Comparison of ENCODE assay signal across 21 cellular contexts in the genomic region with DNA sequence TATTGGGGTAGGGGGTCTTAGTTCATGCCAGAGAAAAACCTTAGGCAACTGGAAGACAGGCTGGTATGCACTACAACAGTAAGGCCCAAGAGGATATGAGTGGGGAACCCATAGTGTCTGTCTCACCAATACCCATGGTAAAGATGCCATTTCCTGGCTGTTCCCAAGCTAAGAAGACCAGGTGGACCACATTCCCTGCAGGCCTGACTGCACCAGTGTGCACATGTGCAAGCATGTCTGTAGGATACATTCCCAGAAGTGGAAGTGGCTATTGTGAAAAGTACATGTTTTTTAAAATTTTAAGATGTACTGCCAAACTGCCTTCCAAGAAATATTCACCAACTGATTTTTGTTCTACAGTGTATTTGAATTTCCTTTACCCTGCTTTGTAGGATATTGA.
DNase-seq lines count a peak whose midpoint lies in the region; ATAC-seq and TF ChIP-seq lines count a peak whose summit lies in the region.
"Had no signal": no experiment of that assay in that cellular context is flagged by ENCODE, and none has a peak within 500 bp of the region (broad histone marks: within the 10 kb centered on the region; RNA-seq: fewer than 3 reads in every experiment).

No MANE protein-coding gene starts in this region.

- H2AK5ac ChIP-seq in trophoblast cell (ENCODE audit: low read length) = peak overlapping the region; percentile 53

- no peaks in the 10 kb centered on the region for H3K36me3 ChIP-seq in RWPE2 (ENCODE audit: low read depth)
- H3K36me3 ChIP-seq in breast epithelium = no peaks in the 10 kb centered on the region
- H3K36me3 ChIP-seq in trophoblast cell (ENCODE audit: control insufficient read depth in 1 of 2, insufficient read depth in 2 of 2, low read length in 2 of 2) = no peaks in the 10 kb centered on the region
- H3K36me3 ChIP-seq: BE2C had no signal

- H3K4me3 Mint-ChIP-seq in HFFc6 = no peak overlapping the region
- H3K4me3 Mint-ChIP-seq: CD4-positive, CD25-positive, alpha-beta regulatory T cell; CD8-positive, alpha-beta memory T cell; GM23338 had no signal

- ATAC-seq in RWPE2 (ENCODE audit: low read depth) = peak; percentile 76
- ATAC-seq: GM23338, HCT116, HepG2 had no signal

- TF ChIP-seq CTCF in RWPE2 (IDR thresholded peaks at IDR 0.05; ENCODE audit: poor library complexity, severe bottlenecking) (no peak), breast epithelium (IDR thresholded peaks at IDR 0.05) (no peak), HFFc6 (IDR thresholded peaks at IDR 0.05) (no peak), dorsolateral prefrontal cortex (IDR thresholded peaks at IDR 0.05 in 54 of 56, conservative IDR thresholded peaks at IDR 0.05 in 2 of 56; ENCODE audit: low read depth in 1 of 56, partially characterized antibody in 56 of 56) (no peak)

- H3K4me1 Mint-ChIP-seq in HFFc6 (ENCODE audit: low read depth) = no peaks in the 10 kb centered on the region
- H3K4me1 Mint-ChIP-seq: CD4-positive, CD25-positive, alpha-beta regulatory T cell; CD8-positive, alpha-beta memory T cell had no signal

- no peak overlapping the region for H2AFZ ChIP-seq in trophoblast cell (ENCODE audit: insufficient read depth, low read length, poor library complexity)
- H2AFZ ChIP-seq: GM23338 had no signal

- H2BK12ac ChIP-seq in trophoblast cell (ENCODE audit: low read length) = no peak overlapping the region

- DNase-seq in RWPE2 (ENCODE audit: low spot score) (no peak), breast epithelium (ENCODE audit: low spot score in 2 of 2) (peak in 1 of 2 donors; percentile 89), epithelial cell of prostate (ENCODE audit: low read depth, low spot score) (peak; percentile 48), trophoblast cell (peak; percentile 72 to 87), HFFc6 (no peak), NCI-H1092 (lab: John Stamatoyannopoulos, UW) (no peak), dorsolateral prefrontal cortex (no peak)
- no peak for DNase-seq in activated naive CD4-positive, alpha-beta T cell treated with anti-CD3 and anti-CD28 coated beads, Interleukin-2, amount 50 U/mL, for 16 hours
- DNase-seq: ACHN; BE2C; C1 segment of cervical spinal cord; CD4-positive, CD25-positive, alpha-beta regulatory T cell; CD8-positive, alpha-beta memory T cell; COR-L47; DMS 273 treated with DMSO at 0.1 percent for 48 hours; DMS53; DND-41 had no signal

- H3K23ac ChIP-seq in trophoblast cell (ENCODE audit: low read length) = no peak overlapping the region

- no peak overlapping the region for H4K91ac ChIP-seq in trophoblast cell (ENCODE audit: low read depth, low read length)

- no peak overlapping the region for H3K27ac Mint-ChIP-seq in HFFc6
- H3K27ac Mint-ChIP-seq: CD4-positive, CD25-positive, alpha-beta regulatory T cell; CD8-positive, alpha-beta memory T cell; GM23338; IgD-negative memory B cell had no signal

- TF ChIP-seq POLR2A in breast epithelium (IDR thresholded peaks at IDR 0.05) = no peak

- H3K79me1 ChIP-seq in trophoblast cell (ENCODE audit: low read length) = peaks cover 9% of the 10 kb centered on the region

- H3K4ac ChIP-seq in trophoblast cell (ENCODE audit: low read depth, low read length) = no peak overlapping the region

- no peaks in the 10 kb centered on the region for H3K79me2 ChIP-seq in trophoblast cell (ENCODE audit: control insufficient read depth, insufficient read depth, low read length, poor library complexity)

- intact Hi-C loops in breast epithelium (cut with DNase I; ENCODE audit: low total_unique reads) (no loop called here), dorsolateral prefrontal cortex (cut with DNase I) (no loop called here)

- no peaks in the 10 kb centered on the region; the same call in 1 of the 2 replicates for H3K27me3 Mint-ChIP-seq in HFFc6 (ENCODE audit: insufficient read depth)

- H3K9me3 Mint-ChIP-seq in HFFc6 = peaks cover 5% of the 10 kb centered on the region

- H3K27me3 ChIP-seq in RWPE2 (ENCODE audit: insufficient read depth, poor library complexity, severe bottlenecking) (no peaks in the 10 kb centered on the region), breast epithelium (no peaks in the 10 kb centered on the region), trophoblast cell (ENCODE audit: insufficient read depth, low read length) (no peaks in the 10 kb centered on the region), dorsolateral prefrontal cortex (no peaks in the 10 kb centered on the region)
- H3K27me3 ChIP-seq: BE2C had no signal

- no peak overlapping the region for H2BK5ac ChIP-seq in trophoblast cell (ENCODE audit: low read depth, low read length, poor library complexity)

- no peak overlapping the region for H3K18ac ChIP-seq in trophoblast cell (ENCODE audit: low read length)

- no peak overlapping the region for H3K9ac ChIP-seq in trophoblast cell (ENCODE audit: low read length)

- H3K4me3 ChIP-seq in RWPE2 (ENCODE audit: severe bottlenecking) (no peak overlapping the region), breast epithelium (no peak overlapping the region), trophoblast cell (ENCODE audit: low read depth, low read length) (no peak overlapping the region), dorsolateral prefrontal cortex (no peak overlapping the region)
- H3K4me3 ChIP-seq: GM23338 had no signal

- H4K12ac ChIP-seq in trophoblast cell (ENCODE audit: low read depth, low read length) = no peak overlapping the region

- H3K36me3 Mint-ChIP-seq in HFFc6 (ENCODE audit: low read depth) = no peaks in the 10 kb centered on the region
- H3K36me3 Mint-ChIP-seq: CD8-positive, alpha-beta memory T cell; IgD-negative memory B cell had no signal

- H3K4me1 ChIP-seq in RWPE2 (ENCODE audit: insufficient read depth, poor library complexity, severe bottlenecking) (peaks cover 8% of the 10 kb centered on the region), breast epithelium (peaks cover 0 to 6% of the 10 kb centered on the region in 2 donors), trophoblast cell (ENCODE audit: control insufficient read depth in 1 of 2, insufficient read depth in 2 of 2, low read length in 2 of 2) (peaks cover 11 to 18% of the 10 kb centered on the region in 2 experiments)
- H3K4me1 ChIP-seq: BE2C had no signal

- H3K27ac ChIP-seq in RWPE2 (ENCODE audit: poor library complexity, severe bottlenecking) (no peak overlapping the region), breast epithelium (peak overlapping the region; percentile 64 to 76), epithelial cell of prostate (peak overlapping the region; percentile 16), trophoblast cell (ENCODE audit: low read depth, low read length) (no peak overlapping the region), dorsolateral prefrontal cortex (no peak overlapping the region)

- no peak overlapping the region for H4K8ac ChIP-seq in trophoblast cell (ENCODE audit: low read depth, low read length)

- no peak overlapping the region for H3K14ac ChIP-seq in trophoblast cell (ENCODE audit: low read length)

- H2BK120ac ChIP-seq in trophoblast cell (ENCODE audit: insufficient read depth, low read length, poor library complexity) = peak overlapping the region; percentile 11

- H3K9me3 ChIP-seq in RWPE2 (ENCODE audit: severe bottlenecking) = no peaks in the 10 kb centered on the region
- no peaks in the 10 kb centered on the region for H3K9me3 ChIP-seq in breast epithelium
- H3K9me3 ChIP-seq in trophoblast cell (ENCODE audit: insufficient read depth, low read depth, low read length) = peaks cover 2% of the 10 kb centered on the region
- H3K9me3 ChIP-seq: BE2C had no signal

- no peak overlapping the region for H3K4me2 ChIP-seq in trophoblast cell (ENCODE audit: low read length)
- H3K4me2 ChIP-seq: GM23338 had no signal

Comparison
In these comparisons a context has a peak if more than half of its experiments do, and no peak if none do; other contexts are left out.
1. DNase-seq: peak in epithelial cell of prostate (single experiment) and trophoblast cell (2 of 2); none in RWPE2 (single experiment), HFFc6 (single experiment), NCI-H1092 (single experiment), dorsolateral prefrontal cortex (0 of 10) and activated naive CD4-positive, alpha-beta T cell treated with anti-CD3 and anti-CD28 coated beads, Interleukin-2, amount 50 U/mL, for 16 hours (single experiment).
2. H3K27ac ChIP-seq: peak in breast epithelium (2 of 2) and epithelial cell of prostate (single experiment); none in RWPE2 (single experiment), trophoblast cell (single experiment) and dorsolateral prefrontal cortex (0 of 59).